ENCODE assay signal across 24 cellular contexts in genomic region chr7:94044806-94045205, GRCh38. TPM values are rescaled to one million over a fixed set of nuclear protein-coding genes. Genes with fewer than 3 reads are reported as not detected.
DNase-seq lines count a peak whose midpoint lies in the region; ATAC-seq, FAIRE-seq and TF ChIP-seq lines count a peak whose summit lies in the region.
"Had no signal": no experiment of that assay in that cellular context is flagged by ENCODE, and none has a peak within 500 bp of the region (broad histone marks: within the 10 kb centered on the region; RNA-seq: fewer than 3 reads in every experiment).

No MANE protein-coding gene starts in this region.

- TF ChIP-seq RAD21 in GM12878 (IDR thresholded peaks at IDR 0.05; ENCODE audit: insufficient read depth, low read depth, low read length) = no peak

- H3K27ac Mint-ChIP-seq in activated CD4-positive, alpha-beta T cell treated with anti-CD3 and anti-CD28 coated beads, Interleukin-2, amount 10 ng/mL, durations not matched to agents 7 days and 5 days = no peak overlapping the region
- H3K27ac Mint-ChIP-seq: T-cell had no signal

- no peak overlapping the region for H3K9ac ChIP-seq in GM12878 (ENCODE audit: control insufficient read depth, insufficient read depth, low read length)
- H3K9ac ChIP-seq: KMS-11 had no signal

- H3K9me3 ChIP-seq in GM12878 (replicated peaks; ENCODE audit: control insufficient read depth, insufficient read depth, low read length) = peaks cover 1% of the 10 kb centered on the region; the same call in 2 of the 3 replicates
- H3K9me3 ChIP-seq: SJCRH30 had no signal

- POLR2A ChIA-PET in GM12878 (lab: Charles Lee) = interaction anchor here (1.4 kb wide), 1 partner anchor 16 kb away, joined by 4 read pairs; no protein-coding TSS in a partner anchor
- POLR2A ChIA-PET in activated CD4-positive, alpha-beta T cell treated with anti-CD3 and anti-CD28 coated beads, Interleukin-2, amount 10 ng/mL, durations not matched to agents 7 days and 5 days (lab: Charles Lee) = no interaction called here

- peak; percentile 27 to 62; a peak in 2 of 4 replicates for TF ChIP-seq EP300 in GM12878 (IDR thresholded peaks at IDR 0.05; ENCODE audit: borderline replicate concordance in 1 of 2, control insufficient read depth in 1 of 2, low read depth in 2 of 2, low read length in 2 of 2)

- H3K4me1 Mint-ChIP-seq in activated CD4-positive, alpha-beta T cell treated with anti-CD3 and anti-CD28 coated beads, Interleukin-2, amount 10 ng/mL, durations not matched to agents 7 days and 5 days = peaks cover under 1% of the 10 kb centered on the region

- peaks cover 24% of the 10 kb centered on the region for H3K27me3 Mint-ChIP-seq in activated CD4-positive, alpha-beta T cell treated with anti-CD3 and anti-CD28 coated beads, Interleukin-2, amount 10 ng/mL, durations not matched to agents 7 days and 5 days

- DNase-seq in GM12865 (ENCODE audit: low read depth) (peak; percentile 74), GM12878 (ENCODE audit: low read depth, low spot score) (no peak), ACHN (no peak)
- DNase-seq in activated CD4-positive, alpha-beta T cell treated with anti-CD3 and anti-CD28 coated beads, Interleukin-2, amount 10 ng/mL, durations not matched to agents 7 days and 5 days = no peak
- DNase-seq: EL, GF-D8, IMR-90, NCI-H1105, NCI-H146, NCI-H2029, NCI-H226, NCI-H510A treated with DMSO at 0.1 percent for 48 hours, NCI-H748 treated with DMSO at 0.1 percent for 48 hours, SJCRH30, T-cell had no signal

- RAD21 ChIA-PET in GM12878 (lab: Charles Lee; ENCODE audit: unreplicated experiment) = interaction anchor here (1.0 to 2.4 kb wide), 6 partner anchors 15 to 187 kb away, joined by 3 to 13 read pairs (median 4); no protein-coding TSS in a partner anchor

- H2AFZ ChIP-seq in GM12878 (ENCODE audit: control insufficient read depth, low read depth, low read length) = no peak overlapping the region

- H3K4me2 ChIP-seq in GM12878 (ENCODE audit: control insufficient read depth, insufficient read depth) = no peak overlapping the region
- H3K4me2 ChIP-seq: KMS-11 had no signal

- intact Hi-C loops in GM12878 (cut with micrococcal nuclease; ENCODE audit: unreplicated experiment) = no loop called here

- in situ Hi-C loops in GM12878 (cut with MboI) = no loop called here
- in situ Hi-C loops in ACHN (cut with HindIII; ENCODE audit: low pct_ligation_motif_present, low pct_unique_long_range_greater_than_20kb, low sequenced_read_pairs) = no loop called here

- H3K27me3 ChIP-seq in GM12878 (replicated peaks in 1 of 2; ENCODE audit: control insufficient read depth in 2 of 2, insufficient read depth in 2 of 2, low read length in 1 of 2) = no peaks in the 10 kb centered on the region
- H3K27me3 ChIP-seq: SJCRH30 had no signal

- H3K4me3 Mint-ChIP-seq in activated CD4-positive, alpha-beta T cell treated with anti-CD3 and anti-CD28 coated beads, Interleukin-2, amount 10 ng/mL, durations not matched to agents 7 days and 5 days = no peak overlapping the region
- H3K4me3 Mint-ChIP-seq: T-cell had no signal

- no peaks in the 10 kb centered on the region for H3K9me3 Mint-ChIP-seq in activated CD4-positive, alpha-beta T cell treated with anti-CD3 and anti-CD28 coated beads, Interleukin-2, amount 10 ng/mL, durations not matched to agents 7 days and 5 days
- H3K9me3 Mint-ChIP-seq: T-cell had no signal

- CTCF ChIA-PET in GM12878 (lab: Yijun Ruan, JAX) = interaction anchor here (1.5 kb wide), 1 partner anchor 43 kb away, joined by 7 read pairs; no protein-coding TSS in a partner anchor
- CTCF ChIA-PET in activated CD4-positive, alpha-beta T cell treated with anti-CD3 and anti-CD28 coated beads, Interleukin-2, amount 10 ng/mL, durations not matched to agents 7 days and 5 days (lab: Charles Lee) = no interaction called here

- H3K4me3 ChIP-seq in GM12865 (ENCODE audit: low read depth, low read length) = no peak overlapping the region
- H3K4me3 ChIP-seq in GM12878 = no peak overlapping the region
- H3K4me3 ChIP-seq: SJCRH30 had no signal

- ATAC-seq in GM19023 (IDR thresholded peaks at IDR 0.05; ENCODE audit: unreplicated experiment) (peak; percentile 56), HG02759 (IDR thresholded peaks at IDR 0.05; ENCODE audit: unreplicated experiment) (peak; percentile 65), GM12878 (peak; percentile 86), GM21526 (IDR thresholded peaks at IDR 0.05; ENCODE audit: low FRiP score, unreplicated experiment) (no peak), HG03520 (IDR thresholded peaks at IDR 0.05; ENCODE audit: unreplicated experiment) (no peak)
- ATAC-seq: Panc1, T-cell had no signal

- no peak for TF ChIP-seq CTCF in GM12865 (IDR thresholded peaks at IDR 0.05; ENCODE audit: insufficient read depth, low read depth, low read length, missing control alignments)
- TF ChIP-seq CTCF in GM12878 (IDR thresholded peaks at IDR 0.05 in 2 of 3, conservative IDR thresholded peaks at IDR 0.05 in 1 of 3; ENCODE audit: control insufficient read depth in 2 of 3, extremely low read depth in 1 of 3, insufficient read depth in 1 of 3, low read depth in 3 of 3, low read length in 3 of 3) = no peak

- BruUV-seq in GM12878 (replicated peaks; lab: Mats Ljungman, UMichigan) = no TSS peak

- no peaks in the 10 kb centered on the region for H3K36me3 ChIP-seq in GM12878 (ENCODE audit: control insufficient read depth in 2 of 2, insufficient read depth in 2 of 2, low read length in 1 of 2)
- H3K36me3 ChIP-seq: SJCRH30 had no signal

- H3K4me1 ChIP-seq in GM12878 (ENCODE audit: control insufficient read depth, insufficient read depth, low read length) = peaks cover 5% of the 10 kb centered on the region; the same call in 1 of the 2 replicates
- H3K4me1 ChIP-seq: SJCRH30 had no signal

- H3K27ac ChIP-seq in GM12878 (ENCODE audit: control insufficient read depth, insufficient read depth) = no peak overlapping the region
- H3K27ac ChIP-seq: C4-2B, KMS-11, SJCRH30 had no signal

- SMC1A ChIA-PET in GM12878 (lab: Charles Lee; ENCODE audit: uncharacterized antibody, unreplicated experiment) = interaction anchor here (0.6 to 4.0 kb wide), 7 partner anchors 12 to 350 kb away, joined by 3 to 19 read pairs (median 3); partner anchors contain the start of gene COL1A2

- no peak for FAIRE-seq in GM12878 (lab: Jason Lieb, UNC)
- FAIRE-seq: D721Med, GM12891 had no signal

- H4K20me1 ChIP-seq in GM12878 (ENCODE audit: control insufficient read depth, insufficient read depth) = no peaks in the 10 kb centered on the region

- no peaks in the 10 kb centered on the region for H3K36me3 Mint-ChIP-seq in activated CD4-positive, alpha-beta T cell treated with anti-CD3 and anti-CD28 coated beads, Interleukin-2, amount 10 ng/mL, durations not matched to agents 7 days and 5 days (ENCODE audit: low read depth)
- H3K36me3 Mint-ChIP-seq: T-cell had no signal

- no peak for TF ChIP-seq POLR2A in GM12878 (IDR thresholded peaks at IDR 0.05; ENCODE audit: low read depth, low read length)

- H3K79me2 ChIP-seq in GM12878 (ENCODE audit: control insufficient read depth, insufficient read depth, low read length) = no peaks in the 10 kb centered on the region

TF ChIP-seq in GM12878, 131 proteins besides CTCF, POLR2A, EP300 and RAD21 (continues in another document):
- no peak for TF ChIP-seq PKNOX1 (IDR thresholded peaks at IDR 0.05)
- TF ChIP-seq MTA2 (IDR thresholded peaks at IDR 0.05; ENCODE audit: low read depth) = peak; percentile 97

RNA-seq across cellular contexts. Expression of gene BET1, which starts 40.7 kb away (rescaled TPM):
- total RNA-seq in GM12878 (2013; cell fraction: nucleolus; rRNA removed) = 59.6 and 68.0 TPM in 2 replicates
- 16.2 and 18.1 TPM in 2 replicates for total RNA-seq in GM12878 (2014; rRNA removed)
- total RNA-seq in GM12878 (2014; rRNA removed; fragmentation: Illumina TruSeq; extraction: Trizol) = 18.9 and 20.5 TPM in 2 replicates
- total RNA-seq in GM12878 (2021) = 12.5 and 15.6 TPM in 2 replicates
- polyA plus RNA-seq in GM12878 (2011; ENCODE audit: low read depth) = 11.0 TPM
- polyA plus RNA-seq in GM12878 (2011; rRNA removed) = 35.5 and 63.4 TPM in 2 replicates
- polyA plus RNA-seq in GM12878 (2011; cell fraction: cytosol; rRNA removed) = 9.9 and 13.5 TPM in 2 replicates
- 18.2 and 23.2 TPM in 2 replicates for polyA plus RNA-seq in GM12878 (2011; cell fraction: nucleus; rRNA removed)
- polyA plus RNA-seq in GM12878 (2012) = 15.9 and 22.8 TPM in 2 replicates
- polyA plus RNA-seq in GM12878 (2014; fragmentation: Illumina TruSeq; extraction: Trizol) = 23.6 and 29.1 TPM in 2 replicates
- polyA plus RNA-seq in GM12878 (2014; fragmentation: Nextera tagmentation; extraction: Ambion mirVana) = 10 to 100 TPM; 80.2 to 99.5 TPM
- 17.4 and 18.1 TPM in 2 replicates for polyA plus RNA-seq in GM12878 (2014; rRNA removed)
- 10 to 100 TPM; 33.2 to 42.0 TPM for polyA plus RNA-seq in GM12878 (2016; fragmentation: Nextera tagmentation; extraction: Ambion mirVana)
- polyA minus RNA-seq in GM12878 (2011; rRNA and poly(A)+ RNA removed) = 9.1 and 11.0 TPM in 2 replicates
- 3.1 and 6.7 TPM in 2 replicates for polyA minus RNA-seq in GM12878 (2011; cell fraction: cytosol; rRNA and poly(A)+ RNA removed)
- polyA minus RNA-seq in GM12878 (2011; cell fraction: nucleus; rRNA and poly(A)+ RNA removed) = 21.5 and 27.6 TPM in 2 replicates
- total RNA-seq in activated CD4-positive, alpha-beta T cell treated with anti-CD3 and anti-CD28 coated beads, Interleukin-2, amount 10 ng/mL, durations not matched to agents 7 days and 5 days = 10 to 100 TPM; 19.2 to 20.0 TPM

Comparison
In these comparisons a context has a peak if more than half of its experiments do, and no peak if none do; other contexts are left out.
1. ATAC-seq: peak in GM19023 (single experiment), HG02759 (single experiment) and GM12878 (single experiment); none in GM21526 (single experiment) and HG03520 (single experiment).